Comparison of ENCODE assay signal across 8 cellular contexts in the genomic region with DNA sequence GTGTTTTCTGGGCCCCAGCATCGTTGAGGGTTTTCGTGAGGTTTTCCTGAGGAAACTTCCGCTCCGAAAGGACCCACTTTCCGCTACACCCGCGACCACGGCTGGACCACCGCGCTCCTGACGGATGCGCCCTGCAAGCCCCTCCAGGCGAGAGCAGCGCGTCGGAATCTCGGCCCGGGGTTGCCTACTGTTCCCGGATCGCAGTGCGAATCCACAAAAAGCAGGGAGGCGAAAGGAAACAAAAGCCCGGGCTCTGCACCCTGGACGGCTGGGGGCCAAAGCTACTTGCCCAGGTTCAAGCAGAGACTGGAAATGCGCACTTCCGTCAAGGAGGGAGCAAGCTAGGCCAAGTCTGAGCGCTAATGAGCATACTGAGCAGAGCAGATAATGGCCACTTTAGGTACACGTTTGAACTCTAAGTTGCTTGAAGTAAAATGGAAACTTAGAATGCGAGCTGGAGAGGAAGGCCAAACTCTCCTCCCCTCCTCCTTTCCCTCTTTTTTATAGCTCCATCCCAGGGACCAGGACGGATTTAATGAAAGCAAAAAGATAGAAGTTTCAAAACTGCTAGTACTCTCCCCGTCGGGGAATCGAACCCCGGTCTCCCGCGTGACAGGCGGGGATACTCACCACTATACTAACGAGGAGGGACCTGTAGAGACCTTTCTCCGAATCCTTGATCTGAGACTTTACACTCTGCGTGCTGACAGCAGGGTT. TPM values are rescaled to one million over a fixed set of nuclear protein-coding genes. Genes with fewer than 3 reads are reported as not detected.
DNase-seq lines count a peak whose midpoint lies in the region; ATAC-seq, FAIRE-seq and TF ChIP-seq lines count a peak whose summit lies in the region.

No MANE protein-coding gene starts in this region.

- TF ChIP-seq POLR2A in GM12892 (IDR thresholded peaks at IDR 0.05; ENCODE audit: low read depth, low read length) = peak; percentile 33; the same call in 1 of the 2 replicates

- peak overlapping the region; percentile 76 for H3K4me3 ChIP-seq in astrocyte of the cerebellum (ENCODE audit: low read depth, low read length)

- DNase-seq in GM12892 (ENCODE audit: insufficient read length) (no peak), NCI-H146 (lab: John Stamatoyannopoulos, UW) (peak; percentile 85), T1000 (lab: John Stamatoyannopoulos, UW) (peak; percentile 87), astrocyte of the cerebellum (ENCODE audit: low read depth) (peak; percentile 79), hypothalamus (lab: John Stamatoyannopoulos, UW) (peak in 50 of 51 donors; percentile 42 to 95 (median 80)), sciatic nerve (ENCODE audit: low spot score) (peak; percentile 94), 8988T (no peak)

- ATAC-seq in HG02763 (IDR thresholded peaks at IDR 0.05; ENCODE audit: unreplicated experiment) = peak; percentile 39
- peak; percentile 85 for ATAC-seq in sciatic nerve

- no peak for TF ChIP-seq CTCF in astrocyte of the cerebellum (IDR thresholded peaks at IDR 0.05; ENCODE audit: low read depth, low read length, missing control alignments)

- intact Hi-C loops in sciatic nerve (cut with DNase I) = no loop called here

- peak; percentile 87 for FAIRE-seq in GM12892 (lab: Jason Lieb, UNC)

- in situ Hi-C loops in astrocyte of the cerebellum (cut with HindIII; ENCODE audit: low sequenced_read_pairs) = no loop called here

RNA-seq across cellular contexts. Expression of gene AURKB, which starts 11.4 kb away (rescaled TPM):
- polyA plus RNA-seq in GM12892 (2012; ENCODE audit: missing spikeins) = 62.4 TPM
- total RNA-seq in sciatic nerve = 48.5 TPM

RNA-seq across cellular contexts. Expression of gene CTC1, which starts 26.0 kb away (rescaled TPM):
- polyA plus RNA-seq in GM12892 (2012; ENCODE audit: missing spikeins) = 27.3 TPM
- total RNA-seq in sciatic nerve = 54.5 TPM

RNA-seq across cellular contexts. Expression of gene PFAS, which starts 27.3 kb away (rescaled TPM):
- polyA plus RNA-seq in GM12892 (2012; ENCODE audit: missing spikeins) = 33.9 TPM
- total RNA-seq in sciatic nerve = 27.5 TPM

RNA-seq across cellular contexts. Expression of gene BORCS6, which starts 31.8 kb away (rescaled TPM):
- polyA plus RNA-seq in GM12892 (2012; ENCODE audit: missing spikeins) = 2.0 TPM
- 14.4 TPM for total RNA-seq in sciatic nerve

RNA-seq across cellular contexts. Expression of gene TMEM107, which starts 45.6 kb away (rescaled TPM):
- polyA plus RNA-seq in GM12892 (2012; ENCODE audit: missing spikeins) = 22.7 TPM
- 23.0 TPM for total RNA-seq in sciatic nerve

Comparison
In these comparisons a context has a peak if more than half of its experiments do, and no peak if none do; other contexts are left out.
1. DNase-seq: peak in NCI-H146 (single experiment), T1000 (single experiment), astrocyte of the cerebellum (single experiment), hypothalamus (50 of 51) and sciatic nerve (single experiment); none in GM12892 (single experiment) and 8988T (single experiment).